ENCODE assay signal across 12 cellular contexts in the genomic region with DNA sequence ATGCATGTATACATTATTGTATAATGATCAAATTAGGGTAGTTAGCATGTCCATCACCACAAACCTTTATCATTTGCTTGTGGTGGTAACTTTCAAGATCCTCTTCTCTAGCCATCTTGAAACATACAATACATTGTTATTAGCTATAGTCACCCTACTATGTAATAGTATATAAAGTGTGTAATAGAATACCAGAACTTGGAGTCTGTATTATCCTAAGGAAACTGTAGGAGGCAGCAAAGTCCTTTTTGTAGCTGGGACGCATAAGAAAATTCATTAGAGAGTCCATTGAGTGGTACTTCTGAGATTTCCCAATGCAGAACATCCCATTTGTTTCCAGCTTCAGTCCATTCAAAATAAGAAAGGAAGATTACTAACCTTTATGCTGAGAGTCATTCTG.
A peak's percentile ranks its signal among the peaks of the same experiment; 100 is the strongest.
DNase-seq lines count a peak whose midpoint lies in the region; ATAC-seq, FAIRE-seq and TF ChIP-seq lines count a peak whose summit lies in the region.
"Had no signal": no experiment of that assay in that cellular context is flagged by ENCODE, and none has a peak within 500 bp of the region (broad histone marks: within the 10 kb centered on the region; RNA-seq: fewer than 3 reads in every experiment).

No MANE protein-coding gene starts in this region.

- DNase-seq in HEK293T (ENCODE audit: extremely low spot score) = peak; percentile 10
- DNase-seq in NCI-H1694 treated with DMSO at 0.1 percent for 48 hours (lab: John Stamatoyannopoulos, UW) = peak; percentile 24
- DNase-seq in astrocyte of the hippocampus (ENCODE audit: low read depth, low spot score) = peak; percentile 0
- DNase-seq in HepG2 (ENCODE audit: low spot score) = no peak
- DNase-seq in ovary = no peak
- DNase-seq in activated naive CD4-positive, alpha-beta T cell treated with anti-CD3 and anti-CD28 coated beads, Interleukin-2, amount 10 ng/mL, durations not matched to agents 7 days and 5 days = no peak
- DNase-seq in activated naive CD4-positive, alpha-beta T cell treated with anti-CD3 and anti-CD28 coated beads for 36 hours = no peak
- DNase-seq: activated CD4-positive, alpha-beta memory T cell treated with anti-CD3 and anti-CD28 coated beads, Interleukin-2, amount 10 ng/mL, durations not matched to agents 7 days and 5 days; DND-41; erythroblast had no signal

- ATAC-seq in HepG2 (peak; percentile 38; the same call in 1 of the 3 replicates), HG03442 (IDR thresholded peaks at IDR 0.05; ENCODE audit: unreplicated experiment) (no peak)
- ATAC-seq: sciatic nerve had no signal

- no peak overlapping the region for H2AFZ ChIP-seq in HepG2 (ENCODE audit: low read length)

- H3K36me3 ChIP-seq in HepG2 (replicated peaks in 1 of 2; ENCODE audit: control insufficient read depth in 1 of 2, insufficient read depth in 2 of 2, low read length in 2 of 2) (no peaks in the 10 kb centered on the region), ovary (no peaks in the 10 kb centered on the region)

- H3K27ac ChIP-seq in HepG2 (ENCODE audit: extremely low read length, insufficient read depth, low read length) (no peak overlapping the region), ovary (no peak overlapping the region)

- no peaks in the 10 kb centered on the region for H3K36me3 Mint-ChIP-seq in activated naive CD4-positive, alpha-beta T cell treated with anti-CD3 and anti-CD28 coated beads, Interleukin-2, amount 10 ng/mL, durations not matched to agents 7 days and 5 days
- H3K36me3 Mint-ChIP-seq in activated naive CD4-positive, alpha-beta T cell treated with anti-CD3 and anti-CD28 coated beads for 36 hours (ENCODE audit: low read depth) = no peaks in the 10 kb centered on the region

- WGBS in HepG2 (ENCODE audit: low lambda C conversion rate) = 5% methylated on average over 1 of the region's 1 CpG
- WGBS in ovary, 3 donors = 9 to 34% (median 13%) methylated on average over 1 of the region's 1 CpG

- TF ChIP-seq POLR2A in HepG2 (IDR thresholded peaks at IDR 0.05; ENCODE audit: insufficient read depth in 1 of 2, low read depth in 2 of 2, low read length in 2 of 2) (no peak), ovary (IDR thresholded peaks at IDR 0.05) (no peak)

- TF ChIP-seq EP300 in HepG2 (IDR thresholded peaks at IDR 0.05; ENCODE audit: low read depth in 2 of 2, low read length in 2 of 2) (no peak), HepG2 (CRISPR knock-in tag; IDR thresholded peaks at IDR 0.05; ENCODE audit: borderline replicate concordance) (no peak), ovary (IDR thresholded peaks at IDR 0.05) (no peak)

- no peaks in the 10 kb centered on the region for H3K27me3 ChIP-seq in HepG2 (ENCODE audit: control insufficient read depth in 1 of 2, insufficient read depth in 2 of 2, low read length in 2 of 2)
- no peaks in the 10 kb centered on the region for H3K27me3 ChIP-seq in ovary

- H3K4me3 ChIP-seq in HepG2 (replicated peaks in 1 of 3; ENCODE audit: insufficient read depth in 1 of 3, low read depth in 2 of 3, low read length in 3 of 3) (no peak overlapping the region), ovary (no peak overlapping the region)

- CTCF ChIA-PET in HEK293T (lab: Yijun Ruan, JAX) (interaction anchor here (0.6 to 1.3 kb wide), 2 partner anchors 53 to 320 kb away, joined by 5 to 7 read pairs; no protein-coding TSS in a partner anchor), HepG2 (lab: Yijun Ruan, JAX; ENCODE audit: low intra/inter-chr PET ratio, low total read pairs) (interaction anchor here (1.0 to 1.7 kb wide), 2 partner anchors 320 kb away, joined by 3 to 4 read pairs; no protein-coding TSS in a partner anchor)
- CTCF ChIA-PET in activated naive CD4-positive, alpha-beta T cell treated with anti-CD3 and anti-CD28 coated beads, Interleukin-2, amount 10 ng/mL, durations not matched to agents 7 days and 5 days (lab: Charles Lee) = no interaction called here
- CTCF ChIA-PET in activated naive CD4-positive, alpha-beta T cell treated with anti-CD3 and anti-CD28 coated beads for 36 hours (lab: Charles Lee) = no interaction called here

- no peaks in the 10 kb centered on the region for H4K20me1 ChIP-seq in HepG2 (ENCODE audit: insufficient read depth, low read length)

- intact Hi-C loops in HepG2 (cut with micrococcal nuclease; ENCODE audit: unreplicated experiment) (loop anchor here (1.0 kb wide), 1 partner anchor 320 kb away; no protein-coding TSS in a partner anchor), ovary (cut with DNase I) (no loop called here)
- intact Hi-C loops in activated naive CD4-positive, alpha-beta T cell treated with anti-CD3 and anti-CD28 coated beads for 36 hours (cut with micrococcal nuclease) = no loop called here

- TF ChIP-seq RAD21 in HepG2 (CRISPR knock-in tag; IDR thresholded peaks at IDR 0.05) = no peak

- peaks cover 9% of the 10 kb centered on the region for H3K9me3 Mint-ChIP-seq in activated naive CD4-positive, alpha-beta T cell treated with anti-CD3 and anti-CD28 coated beads, Interleukin-2, amount 10 ng/mL, durations not matched to agents 7 days and 5 days
- H3K9me3 Mint-ChIP-seq in activated naive CD4-positive, alpha-beta T cell treated with anti-CD3 and anti-CD28 coated beads for 36 hours = peaks cover 6% of the 10 kb centered on the region

- TF ChIP-seq CTCF in HepG2 (CRISPR knock-in tag; IDR thresholded peaks at IDR 0.05) (0 out of 2 replicates have a peak, but pooled peaks have one; percentile 7), ovary (IDR thresholded peaks at IDR 0.05) (no peak)

- in situ Hi-C loops in HepG2 (cut with HindIII; ENCODE audit: extremely low pct_ligation_motif_present, low pct_unique_long_range_greater_than_20kb) = no loop called here

- H3K4me2 ChIP-seq in HepG2 (ENCODE audit: low read depth, low read length) = no peak overlapping the region

- no peaks in the 10 kb centered on the region for H3K4me1 ChIP-seq in HepG2 (ENCODE audit: insufficient read depth, low read length)
- H3K4me1 ChIP-seq in ovary (ENCODE audit: insufficient read depth) = no peaks in the 10 kb centered on the region

- no peak for FAIRE-seq in HepG2 (lab: Jason Lieb, UNC)

- H3K27me3 Mint-ChIP-seq in activated naive CD4-positive, alpha-beta T cell treated with anti-CD3 and anti-CD28 coated beads, Interleukin-2, amount 10 ng/mL, durations not matched to agents 7 days and 5 days = no peaks in the 10 kb centered on the region
- no peaks in the 10 kb centered on the region for H3K27me3 Mint-ChIP-seq in activated naive CD4-positive, alpha-beta T cell treated with anti-CD3 and anti-CD28 coated beads for 36 hours (ENCODE audit: low read depth)
- H3K27me3 Mint-ChIP-seq: activated CD4-positive, alpha-beta memory T cell treated with anti-CD3 and anti-CD28 coated beads, Interleukin-2, amount 10 ng/mL, durations not matched to agents 7 days and 5 days had no signal

- peaks cover 76% of the 10 kb centered on the region for H3K9me3 ChIP-seq in HepG2 (ENCODE audit: low read length)
- H3K9me3 ChIP-seq in ovary = no peaks in the 10 kb centered on the region

- no TSS peak for BruUV-seq in HepG2 (replicated peaks; lab: Mats Ljungman, UMichigan)

- no peak overlapping the region for H3K9ac ChIP-seq in HepG2 (ENCODE audit: insufficient read depth, low read depth, low read length)

- H3K27ac Mint-ChIP-seq in activated naive CD4-positive, alpha-beta T cell treated with anti-CD3 and anti-CD28 coated beads, Interleukin-2, amount 10 ng/mL, durations not matched to agents 7 days and 5 days = no peak overlapping the region
- no peak overlapping the region for H3K27ac Mint-ChIP-seq in activated naive CD4-positive, alpha-beta T cell treated with anti-CD3 and anti-CD28 coated beads for 36 hours
- H3K27ac Mint-ChIP-seq: activated CD4-positive, alpha-beta memory T cell treated with anti-CD3 and anti-CD28 coated beads, Interleukin-2, amount 10 ng/mL, durations not matched to agents 7 days and 5 days had no signal

- H3K4me3 Mint-ChIP-seq in activated naive CD4-positive, alpha-beta T cell treated with anti-CD3 and anti-CD28 coated beads, Interleukin-2, amount 10 ng/mL, durations not matched to agents 7 days and 5 days = no peak overlapping the region
- no peak overlapping the region for H3K4me3 Mint-ChIP-seq in activated naive CD4-positive, alpha-beta T cell treated with anti-CD3 and anti-CD28 coated beads for 36 hours
- H3K4me3 Mint-ChIP-seq: activated CD4-positive, alpha-beta memory T cell treated with anti-CD3 and anti-CD28 coated beads, Interleukin-2, amount 10 ng/mL, durations not matched to agents 7 days and 5 days had no signal

- H3K79me2 ChIP-seq in HepG2 (ENCODE audit: insufficient read depth, low read length) = no peaks in the 10 kb centered on the region

- no peaks in the 10 kb centered on the region for H3K4me1 Mint-ChIP-seq in activated naive CD4-positive, alpha-beta T cell treated with anti-CD3 and anti-CD28 coated beads, Interleukin-2, amount 10 ng/mL, durations not matched to agents 7 days and 5 days
- no peaks in the 10 kb centered on the region for H3K4me1 Mint-ChIP-seq in activated naive CD4-positive, alpha-beta T cell treated with anti-CD3 and anti-CD28 coated beads for 36 hours (ENCODE audit: low read depth)
- H3K4me1 Mint-ChIP-seq: activated CD4-positive, alpha-beta memory T cell treated with anti-CD3 and anti-CD28 coated beads, Interleukin-2, amount 10 ng/mL, durations not matched to agents 7 days and 5 days had no signal

- POLR2A ChIA-PET in HEK293T (lab: Yijun Ruan, JAX) (no interaction called here), HepG2 (lab: Yijun Ruan, JAX) (no interaction called here)

TF ChIP-seq in HEK293T, 16 proteins besides CTCF, POLR2A, EP300 and RAD21 (continues in another document):
- TF ChIP-seq PKNOX1 (IDR thresholded peaks at IDR 0.05) (no peak), FOXA1 (IDR thresholded peaks at IDR 0.05) (no peak)

TF ChIP-seq in HepG2, 621 proteins besides CTCF, POLR2A, EP300 and RAD21:
- TF ChIP-seq ZNF629 (CRISPR knock-in tag; conservative IDR thresholded peaks at IDR 0.05) = no peak
- no peak for TF ChIP-seq RFX1 (IDR thresholded peaks at IDR 0.05)
- TF ChIP-seq ZSCAN30 (CRISPR knock-in tag; IDR thresholded peaks at IDR 0.05) = no peak
- peak; percentile 33; the same call in 1 of the 2 replicates for TF ChIP-seq STAG1 (CRISPR knock-in tag; IDR thresholded peaks at IDR 0.05)

Comparison
In these comparisons a context has a peak if more than half of its experiments do, and no peak if none do; other contexts are left out.
1. DNase-seq: peak in HEK293T (single experiment), NCI-H1694 treated with DMSO at 0.1 percent for 48 hours (single experiment) and astrocyte of the hippocampus (single experiment); none in HepG2 (single experiment), ovary (0 of 5), activated naive CD4-positive, alpha-beta T cell treated with anti-CD3 and anti-CD28 coated beads, Interleukin-2, amount 10 ng/mL, durations not matched to agents 7 days and 5 days (single experiment) and activated naive CD4-positive, alpha-beta T cell treated with anti-CD3 and anti-CD28 coated beads for 36 hours (single experiment).
2. CTCF ChIA-PET loops: an anchor here in HEK293T (0.6 to 1.3 kb wide) and HepG2 (1.0 to 1.7 kb wide); none called in activated naive CD4-positive, alpha-beta T cell treated with anti-CD3 and anti-CD28 coated beads, Interleukin-2, amount 10 ng/mL, durations not matched to agents 7 days and 5 days and activated naive CD4-positive, alpha-beta T cell treated with anti-CD3 and anti-CD28 coated beads for 36 hours.